In the genomic region with DNA sequence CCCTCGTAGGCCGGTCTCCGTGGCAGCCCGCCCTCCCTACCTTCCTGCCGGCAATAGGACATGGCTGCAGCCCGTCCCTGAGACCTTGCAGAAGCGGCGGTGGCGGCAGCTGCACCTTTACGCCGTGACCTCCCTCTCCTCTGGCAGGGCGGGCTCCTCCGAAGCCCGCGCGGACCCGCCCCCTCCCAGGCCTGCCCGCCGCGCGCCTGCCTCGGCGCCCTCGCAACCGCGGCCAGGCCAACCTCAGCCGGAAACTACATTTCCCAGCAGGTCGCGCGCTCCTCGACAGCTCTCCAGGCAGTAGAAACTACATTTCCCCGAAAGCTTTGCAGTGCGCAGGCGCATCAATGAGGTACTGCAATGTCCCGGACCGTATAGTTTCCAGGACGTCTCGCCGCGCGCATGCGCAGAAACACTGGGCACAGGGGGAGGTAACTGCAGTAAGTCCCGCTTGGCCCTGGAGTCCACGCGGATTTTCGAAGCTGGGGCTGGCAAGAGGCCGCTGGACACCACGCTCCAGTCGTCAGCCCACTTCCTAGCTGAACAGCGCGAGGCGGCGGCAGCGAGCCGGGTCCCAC, we compare ENCODE assay signal across 8 cellular contexts. TPM values are rescaled to one million over a fixed set of nuclear protein-coding genes. Genes with fewer than 3 reads are reported as not detected.
DNase-seq lines count a peak whose midpoint lies in the region; ATAC-seq and TF ChIP-seq lines count a peak whose summit lies in the region.

CHCHD4 (minus strand) TSS at position 256 of the 578 bp plus-strand sequence; CDS start at position 62, 194 bp downstream.
TMEM43 (plus strand) TSS at position 438 of the 578 bp plus-strand sequence. CDS start 142 bp downstream, outside the sequence.

- intact Hi-C loops in activated naive CD4-positive, alpha-beta T cell treated with anti-CD3 and anti-CD28 coated beads for 36 hours (cut with micrococcal nuclease), result loop anchor here (1.0 to 10.0 kb wide), 9 partner anchors 20 to 650 kb away; partner anchors contain the start of genes CCDC174, LSM3, SLC6A6 and XPC

- POLR2A ChIA-PET in HEK293T (lab: Yijun Ruan, JAX), result interaction anchor here (0.8 to 2.1 kb wide), 14 partner anchors 9 to 230 kb away, joined by 3 to 20 read pairs (median 4); partner anchors contain the start of genes LSM3 and XPC

- H3K4me1 ChIP-seq in gastroesophageal sphincter, result peaks cover 8 to 51% (median 22%) of the 10 kb centered on the region in 3 donors

- in situ Hi-C loops in SK-MEL-5 (cut with HindIII; ENCODE audit: low pct_unique_long_range_greater_than_20kb, low sequenced_read_pairs), result no loop called here

- H3K36me3 Mint-ChIP-seq in activated naive CD4-positive, alpha-beta T cell treated with anti-CD3 and anti-CD28 coated beads for 36 hours (ENCODE audit: low read depth), result peaks cover 39% of the 10 kb centered on the region

- no peaks in the 10 kb centered on the region for H3K27me3 ChIP-seq in gastroesophageal sphincter

- H3K9me3 Mint-ChIP-seq in activated naive CD4-positive, alpha-beta T cell treated with anti-CD3 and anti-CD28 coated beads for 36 hours, result no peaks in the 10 kb centered on the region

- no peak for TF ChIP-seq CTCF in gastroesophageal sphincter (IDR thresholded peaks at IDR 0.05)

- peak within 1 kb of the TSS; percentile 96 to 99 (median 99) for H3K27ac ChIP-seq in gastroesophageal sphincter

- H3K27ac Mint-ChIP-seq in activated naive CD4-positive, alpha-beta T cell treated with anti-CD3 and anti-CD28 coated beads for 36 hours, result peak within 1 kb of the TSS; percentile 92

- no CpG with 5 or more reads among the region's 55 CpGs for WGBS in gastroesophageal sphincter (ENCODE audit: low coverage in 1 of 2), 2 donors

- H3K4me3 Mint-ChIP-seq in activated naive CD4-positive, alpha-beta T cell treated with anti-CD3 and anti-CD28 coated beads for 36 hours, result peak within 1 kb of the TSS; percentile 93

- no peak for TF ChIP-seq EP300 in gastroesophageal sphincter (IDR thresholded peaks at IDR 0.05)

- ATAC-seq in gastroesophageal sphincter, result peak; percentile 93

- CTCF ChIA-PET in HEK293T (lab: Yijun Ruan, JAX), result interaction anchor here (1.1 to 1.5 kb wide), 3 partner anchors 79 to 244 kb away, joined by 3 to 11 read pairs (median 4); no protein-coding TSS in a partner anchor
- CTCF ChIA-PET in activated naive CD4-positive, alpha-beta T cell treated with anti-CD3 and anti-CD28 coated beads for 36 hours (lab: Charles Lee), result interaction anchor here (1.2 to 3.5 kb wide), 5 partner anchors 13 to 229 kb away, joined by 3 to 25 read pairs (median 4); partner anchors contain the start of genes LSM3 and XPC

- peaks cover 50% of the 10 kb centered on the region for H3K4me1 Mint-ChIP-seq in activated naive CD4-positive, alpha-beta T cell treated with anti-CD3 and anti-CD28 coated beads for 36 hours (ENCODE audit: low read depth)

- H3K4me3 ChIP-seq in gastroesophageal sphincter, result peak within 1 kb of the TSS; percentile 97

- no peaks in the 10 kb centered on the region for H3K27me3 Mint-ChIP-seq in activated naive CD4-positive, alpha-beta T cell treated with anti-CD3 and anti-CD28 coated beads for 36 hours (ENCODE audit: low read depth)

- peak; percentile 98 for DNase-seq in GF-D8 (lab: John Stamatoyannopoulos, UW)
- DNase-seq in HEK293T (ENCODE audit: extremely low spot score), result peak; percentile 98
- peak; percentile 99 for DNase-seq in MV-4-11 (lab: John Stamatoyannopoulos, UW)
- peak; percentile 99 for DNase-seq in SK-MEL-5 (ENCODE audit: low read depth, low spot score)
- peak; percentile 99 for DNase-seq in activated naive CD4-positive, alpha-beta T cell treated with anti-CD3 and anti-CD28 coated beads for 36 hours
- DNase-seq in non-pigmented ciliary epithelial cell (ENCODE audit: low read depth), result peak; percentile 97
- peak; percentile 100 for DNase-seq in superior temporal gyrus (ENCODE audit: extremely low spot score)

- peak; percentile 75 to 81 for TF ChIP-seq POLR2A in gastroesophageal sphincter (IDR thresholded peaks at IDR 0.05)

- peaks cover 0 to 46% of the 10 kb centered on the region in 2 donors for H3K36me3 ChIP-seq in gastroesophageal sphincter

- H3K9me3 ChIP-seq in gastroesophageal sphincter, result no peaks in the 10 kb centered on the region

TF ChIP-seq in HEK293T, 16 proteins besides CTCF, POLR2A, EP300 and RAD21:
- TF ChIP-seq ELF4 (IDR thresholded peaks at IDR 0.05) (peak; percentile 69), L3MBTL2 (conservative IDR thresholded peaks at IDR 0.05) (peak; percentile 76; the same call in 1 of the 2 replicates), HDGF (IDR thresholded peaks at IDR 0.05; ENCODE audit: borderline replicate concordance) (no peak)
TF ChIP-seq in HEK293T: peak in this region for 2.

RNA-seq across cellular contexts. Expression of gene CHCHD4, which starts in this region (rescaled TPM):
- 41.0 and 42.3 TPM in 2 replicates for total RNA-seq in SK-MEL-5 (2014; rRNA removed; shearing (Covaris generic))
- polyA plus RNA-seq in SK-MEL-5 (2015; cell fraction: cytosol; rRNA removed), result 30.3 and 34.7 TPM in 2 replicates
- polyA plus RNA-seq in SK-MEL-5 (2015; cell fraction: nucleus; rRNA removed), result 5.8 and 6.7 TPM in 2 replicates
- total RNA-seq in activated naive CD4-positive, alpha-beta T cell treated with anti-CD3 and anti-CD28 coated beads for 36 hours, result 10 to 100 TPM; 16.2 to 17.9 TPM
- 10 to 100 TPM; 14.5 to 32.9 (median 25.7) TPM for total RNA-seq in gastroesophageal sphincter

RNA-seq across cellular contexts. Expression of gene TMEM43, which starts in this region (rescaled TPM):
- 56.4 and 58.2 TPM in 2 replicates for total RNA-seq in SK-MEL-5 (2014; rRNA removed; shearing (Covaris generic))
- 51.6 and 60.9 TPM in 2 replicates for polyA plus RNA-seq in SK-MEL-5 (2015; cell fraction: cytosol; rRNA removed)
- polyA plus RNA-seq in SK-MEL-5 (2015; cell fraction: nucleus; rRNA removed), result 70.2 and 79.0 TPM in 2 replicates
- total RNA-seq in activated naive CD4-positive, alpha-beta T cell treated with anti-CD3 and anti-CD28 coated beads for 36 hours, result 10 to 100 TPM; 18.3 to 19.8 TPM
- total RNA-seq in gastroesophageal sphincter, result 100 to 1,000 TPM; 115 to 227 (median 183) TPM

Comparison
In these comparisons a context has a peak if more than half of its experiments do, and no peak if none do; other contexts are left out.
1. Peak in every context shown above with its lines: DNase-seq, ATAC-seq, H3K4me3 ChIP-seq and H3K27ac ChIP-seq.